8 cellular contexts compared by ENCODE assay signal in the genomic region with DNA sequence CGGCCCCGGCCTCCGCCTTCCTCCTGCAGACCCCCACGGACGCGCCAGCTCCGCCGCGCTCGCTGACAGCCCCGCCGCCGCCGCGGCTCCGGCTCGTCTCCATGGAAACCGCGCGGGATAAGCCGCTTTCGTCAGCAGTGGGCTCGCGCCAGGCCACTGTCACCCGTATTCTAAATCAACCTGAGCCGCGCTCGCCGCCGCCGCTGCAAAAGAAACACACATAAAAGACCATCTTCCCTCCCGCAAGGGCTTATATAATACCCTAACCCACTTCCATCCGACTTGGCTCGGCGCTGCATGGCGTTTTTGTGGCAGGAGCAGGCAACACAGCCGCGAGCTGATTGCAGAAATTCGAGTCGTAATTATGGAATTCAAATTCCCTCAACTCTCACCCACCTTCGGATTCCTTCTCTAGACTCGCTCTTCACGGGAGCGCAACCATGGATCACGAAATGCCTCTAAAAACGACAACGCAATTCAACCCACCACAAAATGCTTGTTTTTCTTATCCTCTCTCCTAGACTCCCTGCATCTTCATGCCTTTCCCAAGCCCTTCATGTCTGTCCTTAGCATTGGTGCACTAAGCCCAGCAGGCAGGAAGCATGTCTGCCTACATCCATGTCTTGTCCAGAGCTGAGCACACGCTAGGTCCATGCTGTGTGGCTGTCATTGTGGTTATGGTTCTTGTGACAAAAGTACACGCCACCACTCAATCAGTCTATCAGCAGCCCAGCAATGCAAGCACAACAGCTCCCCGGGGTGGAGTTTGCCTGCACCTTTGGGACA. TPM values are rescaled to one million over a fixed set of nuclear protein-coding genes. Genes with fewer than 3 reads are reported as not detected.
DNase-seq lines count a peak whose midpoint lies in the region; ATAC-seq, FAIRE-seq and TF ChIP-seq lines count a peak whose summit lies in the region.

A gene with protein sequence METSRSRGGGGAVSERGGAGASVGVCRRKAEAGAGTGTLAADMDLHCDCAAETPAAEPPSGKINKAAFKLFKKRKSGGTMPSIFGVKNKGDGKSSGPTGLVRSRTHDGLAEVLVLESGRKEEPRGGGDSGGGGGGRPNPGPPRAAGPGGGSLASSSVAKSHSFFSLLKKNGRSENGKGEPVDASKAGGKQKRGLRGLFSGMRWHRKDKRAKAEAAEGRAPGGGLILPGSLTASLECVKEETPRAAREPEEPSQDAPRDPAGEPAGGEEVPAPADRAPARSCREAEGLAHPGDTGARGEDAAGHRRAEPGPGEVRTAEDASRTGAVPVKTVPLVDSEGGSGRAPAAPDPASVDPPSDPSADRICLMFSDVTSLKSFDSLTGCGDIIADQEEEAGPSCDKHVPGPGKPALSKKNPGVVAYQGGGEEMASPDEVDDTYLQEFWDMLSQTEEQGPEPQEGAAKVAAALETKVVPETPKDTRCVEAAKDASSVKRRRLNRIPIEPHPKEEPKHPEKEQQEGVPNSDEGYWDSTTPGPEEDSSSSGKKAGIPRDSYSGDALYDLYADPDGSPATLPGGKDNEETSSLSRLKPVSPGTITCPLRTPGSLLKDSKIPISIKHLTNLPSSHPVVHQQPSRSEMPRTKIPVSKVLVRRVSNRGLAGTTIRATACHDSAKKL (minus strand): TSS at position 772 of the 786 bp plus-strand sequence. CDS start 669 bp downstream, at position 103.

- no peak within 1 kb of the TSS for H3K27ac Mint-ChIP-seq in T-helper 17 cell

- peaks cover 11% of the 10 kb centered on the region for H3K4me1 Mint-ChIP-seq in T-helper 17 cell

- peaks cover 68% of the 10 kb centered on the region for H3K27me3 Mint-ChIP-seq in T-helper 17 cell

- no peak within 1 kb of the TSS for H3K27ac ChIP-seq in pancreas

- H3K27me3 ChIP-seq in pancreas = peaks cover 0 to 33% (median 2%) of the 10 kb centered on the region in 4 donors

- peaks cover 10% of the 10 kb centered on the region for H3K36me3 Mint-ChIP-seq in T-helper 17 cell (ENCODE audit: low read depth)

- no peaks in the 10 kb centered on the region for H3K36me3 ChIP-seq in pancreas

- 2 to 3% methylated on average over 50 of the region's 50 CpGs for WGBS in pancreas, 2 donors

- DNase-seq in Right ventricle myocardium superior = peak; percentile 53
- DNase-seq in Right ventricle myocardium inferior (ENCODE audit: missing footprints) = no peak
- DNase-seq in T-helper 17 cell = no peak
- DNase-seq in fibroblast of pulmonary artery (ENCODE audit: low read depth) = peak; percentile 16
- DNase-seq in pancreas = peak; percentile 26 to 76 (median 54)
- DNase-seq in HTR-8/SVneo (ENCODE audit: insufficient read length, low spot score) = no peak

- H3K4me3 ChIP-seq in fibroblast of pulmonary artery (replicated peaks; ENCODE audit: low read depth, low read length) (peak within 1 kb of the TSS; percentile 36), pancreas (peak within 1 kb of the TSS in 3 of 4 donors; percentile 16 to 41 (median 30))

- FAIRE-seq in pancreas (lab: Jason Lieb, UNC) = no peak
- FAIRE-seq in HTR-8/SVneo (lab: Jason Lieb, UNC) = no peak

- H3K9me3 ChIP-seq in T-helper 17 cell (ENCODE audit: control insufficient read depth, low read length, poor library complexity, severe bottlenecking) (no peaks in the 10 kb centered on the region), pancreas (no peaks in the 10 kb centered on the region)

- intact Hi-C loops in Right ventricle myocardium superior (cut with DNase I) (no loop called here), Right ventricle myocardium inferior (cut with DNase I) (no loop called here), pancreas (cut with DNase I) (no loop called here)

- no peak for ATAC-seq in Right ventricle myocardium superior (ENCODE audit: poor library complexity)
- ATAC-seq in Right ventricle myocardium inferior = no peak
- ATAC-seq in T-helper 17 cell = no peak
- ATAC-seq in pancreas = peak; percentile 67 to 84 (median 74)
- no peak for ATAC-seq in HG02884 (IDR thresholded peaks at IDR 0.05; ENCODE audit: unreplicated experiment)
- no peak for ATAC-seq in HG03439 (IDR thresholded peaks at IDR 0.05; ENCODE audit: unreplicated experiment)

- no peaks in the 10 kb centered on the region for H3K4me1 ChIP-seq in pancreas

- TF ChIP-seq CTCF in fibroblast of pulmonary artery (IDR thresholded peaks at IDR 0.05; ENCODE audit: low read length, missing control alignments) (no peak), pancreas (IDR thresholded peaks at IDR 0.05) (no peak)

- peak within 1 kb of the TSS; percentile 76 for H3K4me3 Mint-ChIP-seq in T-helper 17 cell

RNA-seq across cellular contexts. Expression of the gene that starts here (rescaled TPM):
- total RNA-seq in Right ventricle myocardium superior (not detected), Right ventricle myocardium inferior (not detected), T-helper 17 cell (not detected), pancreas (not detected)
- under 1 TPM in 1 of 2 donors, not detected in 1; 0.07 TPM for polyA plus RNA-seq in pancreas

Comparison
In these comparisons a context has a peak if more than half of its experiments do, and no peak if none do; other contexts are left out.
1. Peak in DNase-seq in Right ventricle myocardium superior; RNA of the gene not detected or under 1 TPM.
2. Peak in DNase-seq, ATAC-seq and H3K4me3 ChIP-seq in pancreas; RNA of the gene not detected or under 1 TPM.